In the genomic region with DNA sequence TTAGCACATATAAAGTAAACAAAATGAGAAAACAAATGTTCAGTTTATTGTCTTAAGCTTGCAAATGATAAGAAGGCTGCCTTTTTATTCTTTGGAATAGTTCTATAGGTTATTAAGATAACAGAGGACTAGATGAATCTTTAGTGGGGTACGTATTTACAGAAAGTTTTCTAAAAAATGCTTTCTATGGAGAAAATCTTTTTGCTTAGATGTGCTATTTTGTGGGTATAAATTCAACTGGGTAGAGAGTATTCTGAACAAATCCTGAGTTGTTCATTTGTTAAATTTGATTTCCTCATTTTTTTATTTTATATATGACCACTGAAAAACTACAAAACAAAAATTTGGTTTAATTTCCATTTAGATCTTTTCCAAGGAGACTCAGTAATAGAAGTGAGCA, we compare ENCODE assay signal across 19 cellular contexts.
"Had no signal": no experiment of that assay in that cellular context is flagged by ENCODE, and none has a peak within 500 bp of the region (broad histone marks: within the 10 kb centered on the region; RNA-seq: fewer than 3 reads in every experiment).

No MANE protein-coding gene starts in this region.

- H3K27ac ChIP-seq: gastroesophageal sphincter, heart right ventricle, neutrophil, VCaP had no signal

- H3K27me3 ChIP-seq: gastroesophageal sphincter, neutrophil had no signal

- H3K9me3 Mint-ChIP-seq: activated naive CD8-positive, alpha-beta T cell treated with anti-CD3 and anti-CD28 coated beads, Interleukin-2, amount 10 ng/mL, durations not matched to agents 7 days and 5 days; endodermal cell; type B pancreatic cell had no signal

- ATAC-seq: gastroesophageal sphincter had no signal

- H3K4me1 Mint-ChIP-seq: endodermal cell had no signal

- H3K4me3 ChIP-seq: gastroesophageal sphincter, lung had no signal

- H3K27me3 Mint-ChIP-seq: type B pancreatic cell had no signal

- DNase-seq: activated CD4-positive, alpha-beta T cell treated with anti-CD3 and anti-CD28 coated beads for 1 hour; activated CD4-positive, alpha-beta T cell treated with anti-CD3 and anti-CD28 coated beads, Interleukin-2, amount 50 U/mL, for 4 hours; activated naive CD4-positive, alpha-beta T cell; activated naive CD8-positive, alpha-beta T cell treated with anti-CD3 and anti-CD28 coated beads, Interleukin-2, amount 10 ng/mL, durations not matched to agents 7 days and 5 days; activated T-cell treated with anti-CD3 and anti-CD28 coated beads for 4 hours; aorta; endodermal cell; heart right ventricle; naive B cell; posterior cingulate gyrus; retina; stimulated activated CD4-positive, alpha-beta T cell treated with anti-CD3 and anti-CD28 coated beads, Interleukin-15, amount 100 ng/mL, for 24 hours; stimulated activated CD4-positive, alpha-beta T cell treated with anti-CD3 and anti-CD28 coated beads, Interleukin-4, amount 100 ng/mL, for 1 hour; stimulated activated naive CD4-positive, alpha-beta T cell treated with Interleukin-2 at 50 U/mL for 16 hours had no signal

- H3K36me3 ChIP-seq: gastroesophageal sphincter, heart right ventricle, neutrophil had no signal

- H3K4me1 ChIP-seq: gastroesophageal sphincter, heart right ventricle had no signal

- H3K36me3 Mint-ChIP-seq: activated naive CD8-positive, alpha-beta T cell treated with anti-CD3 and anti-CD28 coated beads, Interleukin-2, amount 10 ng/mL, durations not matched to agents 7 days and 5 days; naive B cell; type B pancreatic cell had no signal

- H3K4me3 Mint-ChIP-seq: endodermal cell, naive B cell, type B pancreatic cell had no signal

- H3K27ac Mint-ChIP-seq: activated naive CD8-positive, alpha-beta T cell treated with anti-CD3 and anti-CD28 coated beads, Interleukin-2, amount 10 ng/mL, durations not matched to agents 7 days and 5 days; endodermal cell; naive B cell; type B pancreatic cell had no signal

- H3K9me3 ChIP-seq: gastroesophageal sphincter, heart right ventricle, neutrophil had no signal
